10 cellular contexts compared by ENCODE assay signal in the genomic region with DNA sequence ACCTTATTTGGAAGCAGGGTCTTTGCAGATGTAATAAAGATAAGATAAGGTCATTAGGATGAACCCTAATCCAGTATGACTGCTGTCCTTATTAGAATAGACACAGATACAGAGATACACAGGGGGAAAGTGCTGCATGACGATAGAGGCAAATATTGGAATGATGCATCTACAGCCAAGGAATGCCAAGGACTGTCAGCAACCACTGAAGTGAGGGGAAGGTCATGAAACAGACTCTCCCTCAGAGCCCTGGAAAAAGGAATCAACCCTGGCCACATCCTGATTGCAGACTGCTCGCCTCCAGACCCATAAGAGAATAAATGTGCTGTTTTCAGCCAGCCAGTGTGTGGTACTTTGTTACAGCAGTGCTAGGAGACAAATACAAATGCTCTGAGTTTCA.
"Had no signal": no experiment of that assay in that cellular context is flagged by ENCODE, and none has a peak within 500 bp of the region (broad histone marks: within the 10 kb centered on the region; RNA-seq: fewer than 3 reads in every experiment).

No MANE protein-coding gene starts in this region.

- H3K27me3 Mint-ChIP-seq: activated naive CD4-positive, alpha-beta T cell treated with anti-CD3 and anti-CD28 coated beads, Interleukin-2, amount 10 ng/mL, durations not matched to agents 7 days and 5 days had no signal

- DNase-seq: activated CD4-positive, alpha-beta T cell treated with anti-CD3 and anti-CD28 coated beads for 48 hours; activated CD8-positive, alpha-beta memory T cell treated with anti-CD3 and anti-CD28 coated beads for 24 hours; activated naive CD4-positive, alpha-beta T cell treated with anti-CD3 and anti-CD28 coated beads, Interleukin-2, amount 10 ng/mL, durations not matched to agents 7 days and 5 days; endodermal cell; erythroblast; immature natural killer cell; left colon; stimulated activated CD4-positive, alpha-beta T cell treated with anti-CD3 and anti-CD28 coated beads, Interleukin-15, amount 100 ng/mL, for 24 hours; stimulated activated CD4-positive, alpha-beta T cell treated with anti-CD3 and anti-CD28 coated beads, Interleukin-4, amount 100 ng/mL, for 4 hours had no signal

- ATAC-seq: left colon had no signal

- H3K4me3 Mint-ChIP-seq: activated naive CD4-positive, alpha-beta T cell treated with anti-CD3 and anti-CD28 coated beads, Interleukin-2, amount 10 ng/mL, durations not matched to agents 7 days and 5 days; endodermal cell; immature natural killer cell had no signal

- H3K27ac Mint-ChIP-seq: activated naive CD4-positive, alpha-beta T cell treated with anti-CD3 and anti-CD28 coated beads, Interleukin-2, amount 10 ng/mL, durations not matched to agents 7 days and 5 days; endodermal cell; immature natural killer cell had no signal

- H3K9me3 Mint-ChIP-seq: activated naive CD4-positive, alpha-beta T cell treated with anti-CD3 and anti-CD28 coated beads, Interleukin-2, amount 10 ng/mL, durations not matched to agents 7 days and 5 days; endodermal cell; immature natural killer cell had no signal

- H3K4me1 Mint-ChIP-seq: activated naive CD4-positive, alpha-beta T cell treated with anti-CD3 and anti-CD28 coated beads, Interleukin-2, amount 10 ng/mL, durations not matched to agents 7 days and 5 days; endodermal cell had no signal

- FAIRE-seq: urothelium cell line had no signal
